In genomic region chr20:44810061-44810390, GRCh38 we compare ENCODE assay signal across 12 cellular contexts.
DNase-seq lines count a peak whose midpoint lies in the region; ATAC-seq and TF ChIP-seq lines count a peak whose summit lies in the region.
"Had no signal": no experiment of that assay in that cellular context is flagged by ENCODE, and none has a peak within 500 bp of the region (broad histone marks: within the 10 kb centered on the region; RNA-seq: fewer than 3 reads in every experiment).

No MANE protein-coding gene starts in this region.

- no peak overlapping the region for H3K9ac ChIP-seq in iPS-18a (ENCODE audit: low read length)

- H3K36me3 ChIP-seq in WERI-Rb-1 (peaks cover 3% of the 10 kb centered on the region; the same call in 1 of the 2 replicates), iPS-18a (ENCODE audit: control insufficient read depth, low read depth, low read length) (no peaks in the 10 kb centered on the region)
- H3K36me3 ChIP-seq in effector memory CD4-positive, alpha-beta T cell (ENCODE audit: control insufficient read depth, insufficient read depth, low read length), result no peaks in the 10 kb centered on the region
- H3K36me3 ChIP-seq: ovary had no signal

- DNase-seq in NCI-H748 (lab: John Stamatoyannopoulos, UW; ENCODE audit: unreplicated experiment) (peak; percentile 50), NCI-H748 treated with DMSO at 0.1 percent for 48 hours (lab: John Stamatoyannopoulos, UW) (no peak), WERI-Rb-1 (no peak), NCI-H1092 (lab: John Stamatoyannopoulos, UW) (no peak)
- DNase-seq in stimulated activated effector memory CD8-positive, alpha-beta T cell treated with anti-CD3 and anti-CD28 coated beads, Interleukin-12 subunit alpha, Interleukin-12 subunit beta, amount 100 ng/mL, for 72 hours (ENCODE audit: low spot score in 2 of 2), result no peak
- DNase-seq in effector memory CD4-positive, alpha-beta T cell, result no peak
- DNase-seq: activated effector memory CD4-positive, alpha-beta T cell treated with anti-CD3 and anti-CD28 coated beads, Interleukin-2, amount 50 U/mL, for 16 hours; central memory CD4-positive, alpha-beta T cell; DND-41 had no signal

- peaks cover 7% of the 10 kb centered on the region for H3K9me3 ChIP-seq in WERI-Rb-1 (ENCODE audit: severe bottlenecking)
- no peaks in the 10 kb centered on the region for H3K9me3 ChIP-seq in iPS-18a (ENCODE audit: control insufficient read depth, low read depth, low read length)
- no peaks in the 10 kb centered on the region for H3K9me3 ChIP-seq in effector memory CD4-positive, alpha-beta T cell (ENCODE audit: control insufficient read depth, low read length)

- H3K27me3 ChIP-seq in WERI-Rb-1 (ENCODE audit: insufficient read depth, low read depth, severe bottlenecking), result no peaks in the 10 kb centered on the region
- H3K27me3 ChIP-seq in iPS-18a (ENCODE audit: control insufficient read depth, insufficient read depth, low read length), result peaks cover 52% of the 10 kb centered on the region
- peaks cover 28% of the 10 kb centered on the region for H3K27me3 ChIP-seq in effector memory CD4-positive, alpha-beta T cell (replicated peaks; ENCODE audit: control insufficient read depth, insufficient read depth, low read length, poor library complexity, severe bottlenecking)
- H3K27me3 ChIP-seq: ovary had no signal

- no peaks in the 10 kb centered on the region for H3K9me3 Mint-ChIP-seq in stimulated activated effector memory CD8-positive, alpha-beta T cell treated with anti-CD3 and anti-CD28 coated beads, Interleukin-12 subunit alpha, Interleukin-12 subunit beta, amount 100 ng/mL, for 72 hours

- no peaks in the 10 kb centered on the region for H3K36me3 Mint-ChIP-seq in stimulated activated effector memory CD8-positive, alpha-beta T cell treated with anti-CD3 and anti-CD28 coated beads, Interleukin-12 subunit alpha, Interleukin-12 subunit beta, amount 100 ng/mL, for 72 hours

- peak overlapping the region; percentile 61 for H3K4me3 Mint-ChIP-seq in stimulated activated effector memory CD8-positive, alpha-beta T cell treated with anti-CD3 and anti-CD28 coated beads, Interleukin-12 subunit alpha, Interleukin-12 subunit beta, amount 100 ng/mL, for 72 hours

- peak overlapping the region; percentile 58 for H3K4me3 ChIP-seq in WERI-Rb-1 (ENCODE audit: low read depth, low read length)
- H3K4me3 ChIP-seq in iPS-18a (ENCODE audit: low read length), result peak overlapping the region; percentile 66
- no peak overlapping the region for H3K4me3 ChIP-seq in effector memory CD4-positive, alpha-beta T cell (ENCODE audit: insufficient read depth, low read depth, low read length, poor library complexity, severe bottlenecking)
- H3K4me3 ChIP-seq: ovary had no signal

- peaks cover 14% of the 10 kb centered on the region for H3K4me1 ChIP-seq in iPS-18a (ENCODE audit: control insufficient read depth, low read depth, low read length)
- no peaks in the 10 kb centered on the region for H3K4me1 ChIP-seq in effector memory CD4-positive, alpha-beta T cell (ENCODE audit: control insufficient read depth, insufficient read depth, low read length, poor library complexity, severe bottlenecking)

- peaks cover 15% of the 10 kb centered on the region for H3K4me1 Mint-ChIP-seq in stimulated activated effector memory CD8-positive, alpha-beta T cell treated with anti-CD3 and anti-CD28 coated beads, Interleukin-12 subunit alpha, Interleukin-12 subunit beta, amount 100 ng/mL, for 72 hours

- H3K27ac ChIP-seq in WERI-Rb-1 (no peak overlapping the region), iPS-18a (ENCODE audit: low read length) (no peak overlapping the region)
- no peak overlapping the region for H3K27ac ChIP-seq in effector memory CD4-positive, alpha-beta T cell (ENCODE audit: insufficient read depth, low read length, poor library complexity, severe bottlenecking)
- H3K27ac ChIP-seq: ovary had no signal

- peak; percentile 16 for ATAC-seq in stimulated activated effector memory CD8-positive, alpha-beta T cell treated with anti-CD3 and anti-CD28 coated beads, Interleukin-12 subunit alpha, Interleukin-12 subunit beta, amount 100 ng/mL, for 72 hours
- no peak for ATAC-seq in GM18511 (IDR thresholded peaks at IDR 0.05; ENCODE audit: unreplicated experiment)

- no peak overlapping the region for H3K27ac Mint-ChIP-seq in stimulated activated effector memory CD8-positive, alpha-beta T cell treated with anti-CD3 and anti-CD28 coated beads, Interleukin-12 subunit alpha, Interleukin-12 subunit beta, amount 100 ng/mL, for 72 hours

- TF ChIP-seq CTCF in WERI-Rb-1 (IDR thresholded peaks at IDR 0.05; ENCODE audit: low read depth, low read length), result no peak
